10 cellular contexts compared by ENCODE assay signal in genomic region chr12:26750531-26751171, GRCh38.
A peak's percentile ranks its signal among the peaks of the same experiment; 100 is the strongest.
DNase-seq lines count a peak whose midpoint lies in the region; ATAC-seq, FAIRE-seq and TF ChIP-seq lines count a peak whose summit lies in the region.
"Had no signal": no experiment of that assay in that cellular context is flagged by ENCODE, and none has a peak within 500 bp of the region (broad histone marks: within the 10 kb centered on the region; RNA-seq: fewer than 3 reads in every experiment).

No MANE protein-coding gene starts in this region.

- H3K9me1 ChIP-seq in endothelial cell of umbilical vein (replicated peaks; ENCODE audit: control insufficient read depth, extremely low read depth, insufficient read depth, low read length): no peaks in the 10 kb centered on the region

- CTCF ChIA-PET in endothelial cell of umbilical vein (lab: Charles Lee): interaction anchor here (0.9 kb wide), 1 partner anchor 26 kb away, joined by 3 read pairs; no protein-coding TSS in a partner anchor

- H4K20me1 ChIP-seq in endothelial cell of umbilical vein (replicated peaks; ENCODE audit: control insufficient read depth, extremely low read depth, insufficient read depth, low read length): no peaks in the 10 kb centered on the region

- 61 to 68% methylated on average over 7 of the region's 7 CpGs for WGBS in lower leg skin, 2 donors

- no peak overlapping the region for H2AFZ ChIP-seq in endothelial cell of umbilical vein (ENCODE audit: low read depth, low read length)

- no peaks in the 10 kb centered on the region for H3K27me3 ChIP-seq in endothelial cell of umbilical vein (ENCODE audit: control insufficient read depth in 2 of 2, insufficient read depth in 2 of 2, low read length in 2 of 2)

- TF ChIP-seq POLR2A in endothelial cell of umbilical vein (IDR thresholded peaks at IDR 0.05; ENCODE audit: low read depth, low read length) (no peak), lower leg skin (IDR thresholded peaks at IDR 0.05) (no peak)

- ATAC-seq in GM18519 (IDR thresholded peaks at IDR 0.05; ENCODE audit: low FRiP score, unreplicated experiment) (peak; percentile 33), GM21515 (IDR thresholded peaks at IDR 0.05; ENCODE audit: unreplicated experiment) (peak; percentile 39), HG03280 (IDR thresholded peaks at IDR 0.05; ENCODE audit: unreplicated experiment) (peak; percentile 42), Right ventricle myocardium superior (ENCODE audit: poor library complexity) (no peak), HG03469 (IDR thresholded peaks at IDR 0.05; ENCODE audit: unreplicated experiment) (no peak)
- ATAC-seq: Panc1 had no signal

- BruUV-seq in endothelial cell of umbilical vein (replicated peaks; lab: Mats Ljungman, UMichigan): no TSS peak

- no peaks in the 10 kb centered on the region for H3K36me3 ChIP-seq in endothelial cell of umbilical vein (ENCODE audit: control insufficient read depth in 2 of 2, extremely low read depth in 1 of 2, insufficient read depth in 2 of 2, low read length in 2 of 2)

- peaks cover 10% of the 10 kb centered on the region for H3K79me2 ChIP-seq in endothelial cell of umbilical vein (ENCODE audit: control insufficient read depth, insufficient read depth, low read length)

- POLR2A ChIA-PET in endothelial cell of umbilical vein (lab: Charles Lee): no interaction called here

- H3K9ac ChIP-seq in endothelial cell of umbilical vein (replicated peaks; ENCODE audit: extremely low read depth, insufficient read depth, low read length): no peak overlapping the region

- dilution Hi-C loops in endothelial cell of umbilical vein (cut with MboI; ENCODE audit: extremely low pct_ligation_motif_present, low sequenced_read_pairs): no loop called here

- DNase-seq in endothelial cell of umbilical vein (ENCODE audit: low read depth, low spot score) (peak; percentile 81), Right ventricle myocardium superior (no peak), RCC 7860 (ENCODE audit: low spot score) (no peak), lower leg skin (ENCODE audit: low spot score in 2 of 2) (no peak)

- FAIRE-seq in endothelial cell of umbilical vein (lab: Jason Lieb, UNC) (no peak), RCC 7860 (lab: Jason Lieb, UNC) (no peak)
- FAIRE-seq: G401.6 had no signal

- H3K9me3 ChIP-seq in endothelial cell of umbilical vein (replicated peaks; ENCODE audit: control insufficient read depth, insufficient read depth, low read length): no peaks in the 10 kb centered on the region

- H3K27ac ChIP-seq in endothelial cell of umbilical vein (ENCODE audit: insufficient read depth, low read depth, low read length): peak overlapping the region; percentile 77

- peaks cover 51% of the 10 kb centered on the region for H3K4me1 ChIP-seq in endothelial cell of umbilical vein (ENCODE audit: control insufficient read depth, extremely low read depth, insufficient read depth, low read length)

- H3K4me2 ChIP-seq in endothelial cell of umbilical vein (ENCODE audit: insufficient read depth, low read length): peak overlapping the region; percentile 26

- TF ChIP-seq CTCF in endothelial cell of umbilical vein (IDR thresholded peaks at IDR 0.05; ENCODE audit: extremely low read depth in 1 of 2, insufficient read depth in 1 of 2, low read depth in 1 of 2, low read length in 2 of 2) (no peak), lower leg skin (IDR thresholded peaks at IDR 0.05) (no peak)

- H3K4me3 ChIP-seq in endothelial cell of umbilical vein (replicated peaks in 1 of 3; ENCODE audit: insufficient read depth in 1 of 3, low read depth in 1 of 3, low read length in 3 of 3) (no peak overlapping the region), lower leg skin (ENCODE audit: low read depth, poor library complexity, severe bottlenecking) (no peak overlapping the region)

- intact Hi-C loops in endothelial cell of umbilical vein (cut with micrococcal nuclease) (no loop called here), Right ventricle myocardium superior (cut with DNase I) (no loop called here), lower leg skin (cut with DNase I; ENCODE audit: low total_unique reads) (no loop called here)

TF ChIP-seq in endothelial cell of umbilical vein, 7 proteins besides CTCF, POLR2A, EP300 and RAD21:
- peak; percentile 53 for TF ChIP-seq FOS (IDR thresholded peaks at IDR 0.05; ENCODE audit: borderline replicate concordance, insufficient read depth, low read length)
- TF ChIP-seq MAX (IDR thresholded peaks at IDR 0.05; ENCODE audit: insufficient read depth, insufficient read length): no peak
- no peak for TF ChIP-seq EZH2 (IDR thresholded peaks at IDR 0.05; ENCODE audit: borderline replicate concordance, low read depth, low read length, severe bottlenecking)
- no peak for TF ChIP-seq POLR2AphosphoS5 (IDR thresholded peaks at IDR 0.05; ENCODE audit: insufficient read depth, low read depth, low read length)
- no peak for TF ChIP-seq GATA2 (IDR thresholded peaks at IDR 0.05; ENCODE audit: insufficient read depth, insufficient read length, low read depth, low read length)

Comparison
In these comparisons a context has a peak if more than half of its experiments do, and no peak if none do; other contexts are left out.
1. ATAC-seq: peak in GM18519 (single experiment), GM21515 (single experiment) and HG03280 (single experiment); none in Right ventricle myocardium superior (single experiment) and HG03469 (single experiment).